ENCODE assay signal across 8 cellular contexts in genomic region chr10:28402593-28402992, GRCh38.
DNase-seq lines count a peak whose midpoint lies in the region; ATAC-seq, FAIRE-seq and TF ChIP-seq lines count a peak whose summit lies in the region.
"Not testable (repeated sequence)": the region's sequence is repeated elsewhere in the genome, so short reads cannot be mapped to it uniquely, and the experiment has no call there.

No MANE protein-coding gene starts in this region.

- not testable (repeated sequence) for H3K4me1 Mint-ChIP-seq in T-helper 17 cell
- H3K4me1 Mint-ChIP-seq in naive B cell, result peaks cover 21 to 29% (median 23%) of the 10 kb centered on the region in 3 donors
- peaks cover 26 to 52% of the 10 kb centered on the region in 2 donors for H3K4me1 Mint-ChIP-seq in stimulated activated naive B cell treated with anti-CD40 and anti-IgM and Interleukin-4, amounts not matched to agents 10 μg/mL and 1 μg/mL and 100 μg/mL, for 72 hours

- not testable (repeated sequence) for H3K36me3 ChIP-seq in H1 (ENCODE audit: control insufficient read depth in 2 of 4, insufficient read depth in 4 of 4, low read length in 3 of 4)

- H4K20me1 ChIP-seq in H1 (replicated peaks in 1 of 2; ENCODE audit: control insufficient read depth in 1 of 2, insufficient read depth in 2 of 2, low read length in 2 of 2), result not testable (repeated sequence)

- H2BK120ac ChIP-seq in H1 (replicated peaks; ENCODE audit: low read depth, low read length), result not testable (repeated sequence)

- not testable (repeated sequence) for H3K9me3 ChIP-seq in T-helper 17 cell (ENCODE audit: control insufficient read depth, low read length, poor library complexity, severe bottlenecking); H1 (ENCODE audit: insufficient read depth in 2 of 2, low read depth in 1 of 2, low read length in 1 of 2)

- not testable (repeated sequence) for H3K27ac Mint-ChIP-seq in T-helper 17 cell
- H3K27ac Mint-ChIP-seq in naive B cell, result peak overlapping the region; percentile 9 to 89 (median 46)
- H3K27ac Mint-ChIP-seq in stimulated activated naive B cell treated with anti-CD40 and anti-IgM and Interleukin-4, amounts not matched to agents 10 μg/mL and 1 μg/mL and 100 μg/mL, for 72 hours, result peak overlapping the region; percentile 86

- not testable (repeated sequence) for H3K27me3 ChIP-seq in H1 (replicated peaks in 1 of 4; ENCODE audit: control insufficient read depth in 3 of 4, extremely low read depth in 1 of 4, insufficient read depth in 3 of 4, low read length in 3 of 4)

- H2BK5ac ChIP-seq in H1 (ENCODE audit: low read depth, low read length), result not testable (repeated sequence)

- not testable (repeated sequence) for H2BK20ac ChIP-seq in H1 (ENCODE audit: low read length)

- H4K8ac ChIP-seq in H1 (ENCODE audit: extremely low read depth, insufficient read depth, low read length), result not testable (repeated sequence)

- 63% methylated on average over 6 of the region's 6 CpGs; no CpG with 5 or more reads in 1 of the 2 experiments for WGBS in H1 (ENCODE audit: extremely low coverage in 1 of 2, insufficient coverage in 1 of 2, insufficient read length in 1 of 2, insufficient replicate concordance in 2 of 2, low coverage in 1 of 2, low lambda C conversion rate in 2 of 2, missing lambda C conversion rate in 1 of 2), 2 experiments

- POLR2A ChIA-PET in H1 (lab: Charles Lee; ENCODE audit: partially characterized antibody), result not testable (repeated sequence)

- not testable (repeated sequence) for H3K4me2 ChIP-seq in H1 (ENCODE audit: insufficient read depth in 1 of 2, low read depth in 2 of 2, low read length in 2 of 2)

- not testable (repeated sequence) for H3K36me3 Mint-ChIP-seq in T-helper 17 cell (ENCODE audit: low read depth); naive B cell; stimulated activated naive B cell treated with anti-CD40 and anti-IgM and Interleukin-4, amounts not matched to agents 10 μg/mL and 1 μg/mL and 100 μg/mL, for 72 hours

- H4K5ac ChIP-seq in H1 (ENCODE audit: insufficient read length, low read depth, low read length), result not testable (repeated sequence)

- not testable (repeated sequence) for H2AK5ac ChIP-seq in H1 (ENCODE audit: low read depth, low read length)

- H3K9me3 Mint-ChIP-seq in naive B cell; stimulated activated naive B cell treated with anti-CD40 and anti-IgM and Interleukin-4, amounts not matched to agents 10 μg/mL and 1 μg/mL and 100 μg/mL, for 72 hours: not testable (repeated sequence)

- H3K4me3 Mint-ChIP-seq in T-helper 17 cell, result not testable (repeated sequence)
- H3K4me3 Mint-ChIP-seq in naive B cell, result peak overlapping the region in 2 of 8 donors; percentile 17 to 27
- H3K4me3 Mint-ChIP-seq in stimulated activated naive B cell treated with anti-CD40 and anti-IgM and Interleukin-4, amounts not matched to agents 10 μg/mL and 1 μg/mL and 100 μg/mL, for 72 hours, result peak overlapping the region; percentile 14 to 57

- H2AFZ ChIP-seq in H1 (ENCODE audit: low read length), result peak overlapping the region; percentile 43

- TF ChIP-seq POLR2A in H1 (IDR thresholded peaks at IDR 0.05; ENCODE audit: control extremely low read depth in 1 of 2, low read depth in 2 of 2, low read length in 2 of 2), result not testable (repeated sequence)

- H3K4me3 ChIP-seq in H1 (ENCODE audit: extremely low read depth in 1 of 4, insufficient read depth in 2 of 4, low read depth in 3 of 4, low read length in 4 of 4), result peak overlapping the region in 1 of 4 experiments; percentile 1; a peak in 2 of 8 replicates

- H4K91ac ChIP-seq in H1 (replicated peaks; ENCODE audit: insufficient read length, low read length), result not testable (repeated sequence)

- not testable (repeated sequence) for H3K27ac ChIP-seq in H1 (ENCODE audit: low read depth, low read length)

- H3K79me2 ChIP-seq in H1 (ENCODE audit: control insufficient read depth in 1 of 2, insufficient read depth in 2 of 2, low read length in 2 of 2), result not testable (repeated sequence)

- not testable (repeated sequence) for H3K14ac ChIP-seq in H1 (ENCODE audit: insufficient read length)

- ATAC-seq in GM21360 (IDR thresholded peaks at IDR 0.05; ENCODE audit: unreplicated experiment) (peak; percentile 48), HG02885 (IDR thresholded peaks at IDR 0.05; ENCODE audit: poor library complexity, unreplicated experiment) (peak; percentile 43), T-helper 17 cell (peak; percentile 25), naive B cell (ENCODE audit: low read depth in 2 of 2) (peak; percentile 72 to 75)
- peak; percentile 82 to 83 for ATAC-seq in stimulated activated naive B cell treated with anti-CD40 and anti-IgM and Interleukin-4, amounts not matched to agents 10 μg/mL and 1 μg/mL and 100 μg/mL, for 72 hours (replicated peaks)

- DNase-seq in CD1c-positive myeloid dendritic cell (ENCODE audit: extremely low spot score), result peak; percentile 76
- peak; percentile 15 to 78 for DNase-seq in NOMO-1 (lab: John Stamatoyannopoulos, UW; ENCODE audit: unreplicated experiment in 2 of 2)
- not testable (repeated sequence) for DNase-seq in T-helper 17 cell; H1 (ENCODE audit: low read depth in 1 of 2, low spot score in 2 of 2)
- peak; percentile 40 for DNase-seq in naive B cell
- peak; percentile 47 for DNase-seq in stimulated activated naive B cell treated with anti-CD40 and anti-IgM and Interleukin-4, amounts not matched to agents 10 μg/mL and 1 μg/mL and 100 μg/mL, for 72 hours

- not testable (repeated sequence) for TF ChIP-seq EP300 in H1 (IDR thresholded peaks at IDR 0.05; ENCODE audit: borderline replicate concordance in 1 of 2, low read depth in 2 of 2, low read length in 2 of 2)

- not testable (repeated sequence) for H3K9ac ChIP-seq in H1 (replicated peaks in 1 of 4; ENCODE audit: extremely low read depth in 1 of 4, low read depth in 3 of 4, low read length in 3 of 4)

- not testable (repeated sequence) for H3K23me2 ChIP-seq in H1 (ENCODE audit: low read depth, low read length)

- not testable (repeated sequence) for FAIRE-seq in H1 (lab: Jason Lieb, UNC)

- H3K27me3 Mint-ChIP-seq in T-helper 17 cell, result peaks cover 22% of the 10 kb centered on the region
- H3K27me3 Mint-ChIP-seq in naive B cell; stimulated activated naive B cell treated with anti-CD40 and anti-IgM and Interleukin-4, amounts not matched to agents 10 μg/mL and 1 μg/mL and 100 μg/mL, for 72 hours: not testable (repeated sequence)

- TF ChIP-seq RAD21 in H1 (IDR thresholded peaks at IDR 0.05 in 1 of 2, conservative IDR thresholded peaks at IDR 0.05 in 1 of 2; ENCODE audit: low read depth in 2 of 2, low read length in 2 of 2), result not testable (repeated sequence)

- H3K4me1 ChIP-seq in H1 (replicated peaks in 1 of 4; ENCODE audit: control insufficient read depth in 3 of 4, insufficient read depth in 4 of 4, low read length in 3 of 4), result not testable (repeated sequence)

- CTCF ChIA-PET in H1 (lab: Charles Lee; ENCODE audit: partially characterized antibody), result interaction anchor here (1.1 to 1.9 kb wide), 3 partner anchors 9 to 469 kb away, joined by 3 to 12 read pairs (median 8); no protein-coding TSS in a partner anchor

- H3K4ac ChIP-seq in H1 (replicated peaks; ENCODE audit: insufficient read length, low read depth, low read length), result not testable (repeated sequence)

- H3K18ac ChIP-seq in H1 (ENCODE audit: extremely low read depth, low read length), result not testable (repeated sequence)

- TF ChIP-seq CTCF in H1 (IDR thresholded peaks at IDR 0.05; ENCODE audit: control extremely low read depth in 1 of 3, insufficient read depth in 1 of 3, low read depth in 1 of 3, low read length in 3 of 3), result not testable (repeated sequence)

- not testable (repeated sequence) for H3K23ac ChIP-seq in H1 (ENCODE audit: insufficient read length)

- not testable (repeated sequence) for H3K56ac ChIP-seq in H1 (replicated peaks; ENCODE audit: insufficient read length, low read depth, low read length)

- not testable (repeated sequence) for H3K79me1 ChIP-seq in H1 (ENCODE audit: low read depth, low read length)

- H2BK12ac ChIP-seq in H1 (ENCODE audit: low read depth, low read length), result not testable (repeated sequence)

- not testable (repeated sequence) for H2BK15ac ChIP-seq in H1 (ENCODE audit: low read length)

Comparison
In these comparisons a context has a peak if more than half of its experiments do, and no peak if none do; other contexts are left out.
1. ATAC-seq: peak in every context shown above with its lines; median percentile 82 in stimulated activated naive B cell treated with anti-CD40 and anti-IgM and Interleukin-4, amounts not matched to agents 10 μg/mL and 1 μg/mL and 100 μg/mL, for 72 hours; 74 in naive B cell; 48 in GM21360; 43 in HG02885; 25 in T-helper 17 cell.